2 cellular contexts compared by ENCODE assay signal in genomic region chr2:237596518-237596855, GRCh38.
TF ChIP-seq lines count a peak whose summit lies in the region.

No MANE protein-coding gene starts in this region.

TF ChIP-seq in HepG2, 621 proteins besides CTCF, POLR2A, EP300 and RAD21 (continues in another document):
- TF ChIP-seq TEAD3 (CRISPR knock-in tag; optimal IDR thresholded peaks at IDR 0.05; ENCODE audit: borderline replicate concordance) (no peak), DMTF1 (CRISPR knock-in tag; IDR thresholded peaks at IDR 0.05) (no peak), ZBTB7B (CRISPR knock-in tag; IDR thresholded peaks at IDR 0.05) (0 out of 2 replicates have a peak, but pooled peaks have one; percentile 30), ZSCAN20 (CRISPR knock-in tag; IDR thresholded peaks at IDR 0.05; ENCODE audit: borderline replicate concordance) (no peak), TBX2 (CRISPR knock-in tag; IDR thresholded peaks at IDR 0.05; ENCODE audit: borderline replicate concordance) (0 out of 2 replicates have a peak, but pooled peaks have one; percentile 36), MTA1 (CRISPR knock-in tag; IDR thresholded peaks at IDR 0.05; ENCODE audit: borderline replicate concordance) (peak; percentile 30; the same call in 1 of the 2 replicates), ZNF451 (CRISPR knock-in tag; IDR thresholded peaks at IDR 0.05) (no peak), ZBTB34 (CRISPR knock-in tag; IDR thresholded peaks at IDR 0.05) (no peak), NKX3-1 (CRISPR knock-in tag; IDR thresholded peaks at IDR 0.05) (no peak), MAX (IDR thresholded peaks at IDR 0.05) (peak; percentile 66; the same call in 1 of the 2 replicates), ZNF772 (CRISPR knock-in tag; IDR thresholded peaks at IDR 0.05) (0 out of 2 replicates have a peak, but pooled peaks have one; percentile 36), AGO2 (optimal IDR thresholded peaks at IDR 0.05; ENCODE audit: low read depth, low read length) (no peak), TGIF2 (CRISPR knock-in tag; IDR thresholded peaks at IDR 0.05) (no peak), MIER2 (CRISPR knock-in tag; IDR thresholded peaks at IDR 0.05) (no peak), SP4 (CRISPR knock-in tag; IDR thresholded peaks at IDR 0.05) (peak; percentile 8; the same call in 1 of the 2 replicates), ZNF556 (CRISPR knock-in tag; IDR thresholded peaks at IDR 0.05; ENCODE audit: borderline replicate concordance) (no peak), TFDP1 (CRISPR knock-in tag; IDR thresholded peaks at IDR 0.05; ENCODE audit: borderline replicate concordance) (peak; percentile 21; the same call in 1 of the 2 replicates), USF2 (IDR thresholded peaks at IDR 0.05; ENCODE audit: low read depth, low read length) (no peak), USF2 (CRISPR knock-in tag; IDR thresholded peaks at IDR 0.05; ENCODE audit: borderline replicate concordance) (no peak), NRL (CRISPR knock-in tag; IDR thresholded peaks at IDR 0.05; ENCODE audit: borderline replicate concordance) (no peak), CENPX (CRISPR knock-in tag; IDR thresholded peaks at IDR 0.05) (no peak), KAT2B (IDR thresholded peaks at IDR 0.05; ENCODE audit: borderline replicate concordance, low read depth, low read length) (no peak), SMAD9 (CRISPR knock-in tag; IDR thresholded peaks at IDR 0.05) (no peak), ZNF784 (CRISPR knock-in tag; IDR thresholded peaks at IDR 0.05; ENCODE audit: borderline replicate concordance) (no peak), HNRNPL (IDR thresholded peaks at IDR 0.05; ENCODE audit: low read depth, low read length) (no peak)

TF ChIP-seq in K562, 482 proteins besides CTCF, POLR2A, EP300 and RAD21:
- TF ChIP-seq SRSF9 (IDR thresholded peaks at IDR 0.05; ENCODE audit: borderline replicate concordance, low read depth, low read length), result no peak
